ENCODE assay signal across 1 cellular context in the genomic region with DNA sequence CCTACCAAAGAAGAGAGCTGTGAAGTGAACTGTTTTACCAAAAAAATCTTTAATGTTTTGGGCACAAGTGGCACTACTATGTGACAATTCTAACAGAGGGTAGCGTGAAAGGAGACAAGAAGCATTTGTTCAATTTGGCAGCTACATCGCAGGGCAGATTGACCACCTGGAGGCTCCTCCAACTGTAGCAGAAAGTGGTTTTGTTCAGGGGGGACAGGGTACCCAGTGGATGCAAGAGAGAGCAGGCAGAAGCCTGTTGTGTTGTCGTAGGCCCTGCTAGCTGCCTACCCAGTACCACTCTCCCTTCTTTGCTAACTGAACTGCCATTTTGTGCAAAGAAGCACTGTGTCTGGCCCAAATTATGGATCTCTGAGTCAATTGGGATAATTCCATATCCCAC.
TF ChIP-seq lines count a peak whose summit lies in the region.

No MANE protein-coding gene starts in this region.

TF ChIP-seq in K562, 482 proteins besides CTCF, POLR2A, EP300 and RAD21:
- no peak for TF ChIP-seq RBM39 (optimal IDR thresholded peaks at IDR 0.05; ENCODE audit: low read depth, low read length)
- no peak for TF ChIP-seq TRIM28 (IDR thresholded peaks at IDR 0.05)
- no peak for TF ChIP-seq ZSCAN29 (IDR thresholded peaks at IDR 0.05)
- no peak for TF ChIP-seq MAFG (tag; conservative IDR thresholded peaks at IDR 0.05)
- no peak for TF ChIP-seq CC2D1A (IDR thresholded peaks at IDR 0.05)
- no peak for TF ChIP-seq ZKSCAN8 (CRISPR knock-in tag; IDR thresholded peaks at IDR 0.05)
